In genomic region chr1:66685265-66685664, GRCh38 we compare ENCODE assay signal across 17 cellular contexts.
"Had no signal": no experiment of that assay in that cellular context is flagged by ENCODE, and none has a peak within 500 bp of the region (broad histone marks: within the 10 kb centered on the region; RNA-seq: fewer than 3 reads in every experiment).

No MANE protein-coding gene starts in this region.

- H3K27me3 ChIP-seq: gastroesophageal sphincter, right lobe of liver, upper lobe of left lung had no signal

- H3K9me3 ChIP-seq: gastroesophageal sphincter, psoas muscle, right lobe of liver, upper lobe of left lung had no signal

- H3K27ac Mint-ChIP-seq: activated CD4-positive, alpha-beta T cell treated with anti-CD3 and anti-CD28 coated beads, Interleukin-2, amount 10 ng/mL, durations not matched to agents 24 days and 14 days; T-helper 2 cell treated with Interferon-gamma antibody and Interleukin-4, amounts not matched to agents 5 μg/mL and 100 μg/mL, for 36 hours had no signal

- H3K4me1 Mint-ChIP-seq: activated CD4-positive, alpha-beta T cell treated with anti-CD3 and anti-CD28 coated beads, Interleukin-2, amount 10 ng/mL, durations not matched to agents 24 days and 14 days; neural crest cell had no signal

- H3K4me3 ChIP-seq: gastroesophageal sphincter, lung, psoas muscle, right lobe of liver, upper lobe of left lung had no signal

- H3K9me3 Mint-ChIP-seq: activated CD4-positive, alpha-beta T cell treated with anti-CD3 and anti-CD28 coated beads, Interleukin-2, amount 10 ng/mL, durations not matched to agents 24 days and 14 days; neural crest cell; T-helper 2 cell treated with Interferon-gamma antibody and Interleukin-4, amounts not matched to agents 5 μg/mL and 100 μg/mL, for 36 hours had no signal

- H3K4me3 Mint-ChIP-seq: activated CD4-positive, alpha-beta T cell treated with anti-CD3 and anti-CD28 coated beads, Interleukin-2, amount 10 ng/mL, durations not matched to agents 24 days and 14 days; neural crest cell; T-helper 2 cell treated with Interferon-gamma antibody and Interleukin-4, amounts not matched to agents 5 μg/mL and 100 μg/mL, for 36 hours had no signal

- DNase-seq: activated CD4-positive, alpha-beta T cell treated with anti-CD3 and anti-CD28 coated beads, Interleukin-2, amount 10 ng/mL, durations not matched to agents 24 days and 14 days; activated CD4-positive, CD25-positive, alpha-beta regulatory T cell; activated CD8-positive, alpha-beta memory T cell treated with anti-CD3 and anti-CD28 coated beads for 24 hours; activated naive CD4-positive, alpha-beta T cell treated with Interleukin-2 at 50 U/mL for 16 hours; central memory CD4-positive, alpha-beta T cell; effector memory CD4-positive, alpha-beta T cell; left colon; psoas muscle; right lobe of liver; stimulated activated naive CD8-positive, alpha-beta T cell treated with anti-CD3 and anti-CD28 coated beads, Interleukin-15, Interleukin-2, amounts not matched to agents 100 U/mL and 50 U/mL, for 24 hours; SW 1271; upper lobe of left lung had no signal

- ATAC-seq: gastroesophageal sphincter; left colon; psoas muscle; right lobe of liver; stimulated activated naive CD8-positive, alpha-beta T cell treated with anti-CD3 and anti-CD28 coated beads, Interleukin-15, Interleukin-2, amounts not matched to agents 100 U/mL and 50 U/mL, for 24 hours had no signal

- H3K27ac ChIP-seq: epithelial cell of prostate, gastroesophageal sphincter, psoas muscle, right lobe of liver, upper lobe of left lung had no signal

- H3K36me3 ChIP-seq: right lobe of liver, upper lobe of left lung had no signal

- H3K4me1 ChIP-seq: psoas muscle, right lobe of liver, upper lobe of left lung had no signal
